In genomic region chr4:54082168-54082567, GRCh38 we compare ENCODE assay signal across 12 cellular contexts. TPM values are rescaled to one million over a fixed set of nuclear protein-coding genes. Genes with fewer than 3 reads are reported as not detected.
DNase-seq lines count a peak whose midpoint lies in the region; ATAC-seq, FAIRE-seq and TF ChIP-seq lines count a peak whose summit lies in the region.
"Had no signal": no experiment of that assay in that cellular context is flagged by ENCODE, and none has a peak within 500 bp of the region (broad histone marks: within the 10 kb centered on the region; RNA-seq: fewer than 3 reads in every experiment).

No MANE protein-coding gene starts in this region.

- H3K4me3 ChIP-seq in gastroesophageal sphincter, result no peak overlapping the region
- H3K4me3 ChIP-seq: right atrium auricular region had no signal

- WGBS in gastroesophageal sphincter (ENCODE audit: low coverage in 1 of 2), 2 donors, result 29 to 36% methylated on average over 1 of the region's 1 CpG

- peaks cover 0 to 5% (median 0%) of the 10 kb centered on the region in 3 donors for H3K4me1 ChIP-seq in gastroesophageal sphincter
- H3K4me1 ChIP-seq: right atrium auricular region had no signal

- no peak for TF ChIP-seq POLR2A in gastroesophageal sphincter (IDR thresholded peaks at IDR 0.05)

- no peak for FAIRE-seq in urothelium cell line (lab: Jason Lieb, UNC)

- no peaks in the 10 kb centered on the region for H3K9me3 Mint-ChIP-seq in nephron progenitor cell
- H3K9me3 Mint-ChIP-seq: activated naive CD8-positive, alpha-beta T cell treated with anti-CD3 and anti-CD28 coated beads, Interleukin-2, amount 10 ng/mL, durations not matched to agents 7 days and 5 days; CD14-positive monocyte had no signal

- peak; percentile 55 for ATAC-seq in left ventricle myocardium superior
- peak; percentile 82 for ATAC-seq in gastroesophageal sphincter
- ATAC-seq in HG02981 (IDR thresholded peaks at IDR 0.05; ENCODE audit: unreplicated experiment), result no peak

- no peaks in the 10 kb centered on the region for H3K36me3 Mint-ChIP-seq in nephron progenitor cell (ENCODE audit: low read depth)
- H3K36me3 Mint-ChIP-seq: activated naive CD8-positive, alpha-beta T cell treated with anti-CD3 and anti-CD28 coated beads, Interleukin-2, amount 10 ng/mL, durations not matched to agents 7 days and 5 days; CD14-positive monocyte had no signal

- no peak for TF ChIP-seq EP300 in gastroesophageal sphincter (IDR thresholded peaks at IDR 0.05)

- H3K4me3 Mint-ChIP-seq in nephron progenitor cell, result no peak overlapping the region
- H3K4me3 Mint-ChIP-seq: activated naive CD8-positive, alpha-beta T cell treated with anti-CD3 and anti-CD28 coated beads, Interleukin-2, amount 10 ng/mL, durations not matched to agents 7 days and 5 days; CD14-positive monocyte had no signal

- DNase-seq in left ventricle myocardium superior, result no peak
- no peak for DNase-seq in cardiac septum (ENCODE audit: low spot score)
- peak; percentile 86 for DNase-seq in T1000 (lab: John Stamatoyannopoulos, UW)
- peak; percentile 92 for DNase-seq in urothelium cell line (ENCODE audit: low spot score)
- no peak for DNase-seq in nephron progenitor cell
- no peak for DNase-seq in hippocampal formation (lab: John Stamatoyannopoulos, UW)
- DNase-seq: activated naive CD8-positive, alpha-beta T cell treated with anti-CD3 and anti-CD28 coated beads, Interleukin-2, amount 10 ng/mL, durations not matched to agents 7 days and 5 days; WERI-Rb-1 had no signal

- peaks cover 14% of the 10 kb centered on the region for H3K27me3 ChIP-seq in gastroesophageal sphincter
- H3K27me3 ChIP-seq: right atrium auricular region had no signal

- peak overlapping the region in 1 of 4 donors; percentile 11 for H3K27ac ChIP-seq in gastroesophageal sphincter
- H3K27ac ChIP-seq: right atrium auricular region, WERI-Rb-1 had no signal

- intact Hi-C loops in left ventricle myocardium superior (cut with micrococcal nuclease) (no loop called here), cardiac septum (cut with DNase I) (loop anchor here (2.0 kb wide), 1 partner anchor 17 kb away; the partner anchor contains the start of gene CHIC2)

- H3K36me3 ChIP-seq in gastroesophageal sphincter, result no peaks in the 10 kb centered on the region
- H3K36me3 ChIP-seq: right atrium auricular region, WERI-Rb-1 had no signal

- peaks cover 28% of the 10 kb centered on the region for H3K27me3 Mint-ChIP-seq in nephron progenitor cell (ENCODE audit: low read depth, poor library complexity)

- TF ChIP-seq CTCF in gastroesophageal sphincter (IDR thresholded peaks at IDR 0.05), result no peak
- no peak for TF ChIP-seq CTCF in nephron progenitor cell (IDR thresholded peaks at IDR 0.05)

- no peaks in the 10 kb centered on the region for H3K9me3 ChIP-seq in gastroesophageal sphincter
- H3K9me3 ChIP-seq: right atrium auricular region had no signal

- no peaks in the 10 kb centered on the region for H3K4me1 Mint-ChIP-seq in nephron progenitor cell
- H3K4me1 Mint-ChIP-seq: activated naive CD8-positive, alpha-beta T cell treated with anti-CD3 and anti-CD28 coated beads, Interleukin-2, amount 10 ng/mL, durations not matched to agents 7 days and 5 days; CD14-positive monocyte had no signal

- H3K27ac Mint-ChIP-seq in nephron progenitor cell, result no peak overlapping the region
- H3K27ac Mint-ChIP-seq: activated naive CD8-positive, alpha-beta T cell treated with anti-CD3 and anti-CD28 coated beads, Interleukin-2, amount 10 ng/mL, durations not matched to agents 7 days and 5 days; CD14-positive monocyte had no signal

RNA-seq across cellular contexts. Expression of gene CHIC2, which starts 17.8 kb away (rescaled TPM):
- 6.7 TPM for total RNA-seq in left ventricle myocardium superior
- total RNA-seq in cardiac septum, result 12.4 TPM
- total RNA-seq in gastroesophageal sphincter, result 10 to 100 TPM; 25.0 to 37.7 (median 29.2) TPM

RNA-seq across cellular contexts. Expression of gene GSX2, which starts 17.8 kb away (rescaled TPM):
- total RNA-seq in left ventricle myocardium superior, result not detected
- not detected for total RNA-seq in cardiac septum
- not detected for total RNA-seq in gastroesophageal sphincter
- total RNA-seq: activated naive CD8-positive, alpha-beta T cell treated with anti-CD3 and anti-CD28 coated beads, Interleukin-2, amount 10 ng/mL, durations not matched to agents 7 days and 5 days; right atrium auricular region had no signal

Comparison
In these comparisons a context has a peak if more than half of its experiments do, and no peak if none do; other contexts are left out.
1. DNase-seq: peak in T1000 (single experiment) and urothelium cell line (single experiment); none in left ventricle myocardium superior (single experiment), cardiac septum (single experiment), nephron progenitor cell (single experiment) and hippocampal formation (0 of 2).